ENCODE assay signal across 1 cellular context in the genomic region with DNA sequence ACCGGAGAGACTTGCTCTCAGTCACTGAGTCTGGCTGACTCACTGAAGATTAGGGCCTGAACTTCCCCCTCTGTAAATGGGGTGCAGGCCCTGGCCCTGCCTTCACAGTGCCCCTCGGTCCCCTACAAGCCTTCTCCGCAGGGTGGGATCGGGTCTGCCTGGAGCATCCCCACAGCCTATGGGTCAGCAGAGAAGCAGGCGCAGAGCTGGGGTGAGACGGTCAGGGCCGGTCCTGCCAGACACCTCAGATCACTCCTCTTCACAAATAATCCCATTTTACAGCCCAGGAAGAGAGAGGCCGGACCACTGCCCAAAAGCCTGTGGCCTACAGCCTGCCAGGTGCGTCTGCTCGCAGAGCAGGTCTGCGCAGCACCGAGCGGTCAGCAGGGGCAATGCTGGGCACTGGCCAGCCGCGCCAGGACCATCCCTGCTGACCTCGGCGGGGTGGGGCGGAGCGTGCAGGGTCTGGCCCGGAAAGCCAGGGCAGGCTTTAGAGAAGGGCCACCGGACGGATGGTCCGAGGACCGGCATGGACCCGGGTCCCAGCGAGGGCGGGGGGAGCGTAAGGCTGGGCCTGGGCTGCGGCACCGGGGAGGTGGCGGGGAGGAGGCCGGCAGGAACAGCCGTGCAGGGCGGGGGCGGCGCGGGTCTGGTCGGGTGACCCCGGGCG.
TF ChIP-seq lines count a peak whose summit lies in the region.

No MANE protein-coding gene starts in this region.

TF ChIP-seq in SK-N-SH treated with all-trans-retinoic acid at 6 μM for 48 hours, 23 proteins besides CTCF, POLR2A, EP300 and RAD21 (continued from another document):
- TF ChIP-seq TSHZ2 (CRISPR knock-in tag; IDR thresholded peaks at IDR 0.05) (no peak), ZFP3 (CRISPR knock-in tag; IDR thresholded peaks at IDR 0.05) (no peak), BACH2 (CRISPR knock-in tag; IDR thresholded peaks at IDR 0.05; ENCODE audit: borderline replicate concordance) (no peak)
